27 cellular contexts compared by ENCODE assay signal in the genomic region with DNA sequence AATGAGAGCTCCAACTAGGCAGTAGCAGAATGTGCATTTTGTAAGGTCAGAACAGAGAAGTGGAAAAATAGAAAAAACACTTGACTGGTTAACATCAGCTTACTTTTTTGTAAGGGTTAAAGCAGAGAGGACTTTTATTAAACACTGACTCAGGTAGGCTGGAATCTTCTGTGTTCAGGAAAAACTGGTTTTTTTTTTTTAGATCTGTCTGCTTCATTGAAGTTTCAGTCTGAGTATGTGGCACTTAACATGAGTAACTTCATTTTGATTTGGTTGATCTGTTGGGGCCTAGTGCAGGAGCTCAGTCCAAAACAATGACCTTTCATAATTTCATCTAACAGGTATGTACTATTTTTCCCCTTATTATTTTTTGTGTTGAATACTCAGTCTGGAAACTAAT.
DNase-seq lines count a peak whose midpoint lies in the region; ATAC-seq and TF ChIP-seq lines count a peak whose summit lies in the region.
"Had no signal": no experiment of that assay in that cellular context is flagged by ENCODE, and none has a peak within 500 bp of the region (broad histone marks: within the 10 kb centered on the region; RNA-seq: fewer than 3 reads in every experiment).

No MANE protein-coding gene starts in this region.

- no peaks in the 10 kb centered on the region for H3K27me3 ChIP-seq in iPS-18a (ENCODE audit: control insufficient read depth, insufficient read depth, low read length)
- H3K27me3 ChIP-seq: adrenal gland, MG63 had no signal

- CTCF ChIA-PET in WTC11 (lab: Charles Lee) = no interaction called here

- H3K4me1 ChIP-seq in iPS-18a (ENCODE audit: control insufficient read depth, low read depth, low read length) = peaks cover 40% of the 10 kb centered on the region
- H3K4me1 ChIP-seq: adrenal gland, psoas muscle had no signal

- no peak for ATAC-seq in WTC11
- ATAC-seq in stimulated activated effector memory CD8-positive, alpha-beta T cell treated with anti-CD3 and anti-CD28 coated beads, Interleukin-12 subunit alpha, Interleukin-12 subunit beta, amount 100 ng/mL, for 72 hours = no peak
- no peak for ATAC-seq in HG03175 (IDR thresholded peaks at IDR 0.05; ENCODE audit: unreplicated experiment)
- no peak for ATAC-seq in HG03095 (IDR thresholded peaks at IDR 0.05; ENCODE audit: unreplicated experiment)
- ATAC-seq: CD8-positive, alpha-beta T cell; left ventricle myocardium superior; psoas muscle; stimulated activated naive B cell treated with anti-CD40 and anti-IgM and Interleukin-4, amounts not matched to agents 10 μg/mL and 1 μg/mL and 100 μg/mL, for 72 hours had no signal

- peak overlapping the region; percentile 88 for H3K27ac Mint-ChIP-seq in WTC11
- H3K27ac Mint-ChIP-seq in stimulated activated effector memory CD8-positive, alpha-beta T cell treated with anti-CD3 and anti-CD28 coated beads, Interleukin-12 subunit alpha, Interleukin-12 subunit beta, amount 100 ng/mL, for 72 hours = peak overlapping the region; percentile 32
- H3K27ac Mint-ChIP-seq: CD8-positive, alpha-beta T cell; HFFc6; stimulated activated naive B cell treated with anti-CD40 and anti-IgM and Interleukin-4, amounts not matched to agents 10 μg/mL and 1 μg/mL and 100 μg/mL, for 72 hours had no signal

- H3K9me3 Mint-ChIP-seq in WTC11 = peaks cover 7% of the 10 kb centered on the region
- H3K9me3 Mint-ChIP-seq in stimulated activated effector memory CD8-positive, alpha-beta T cell treated with anti-CD3 and anti-CD28 coated beads, Interleukin-12 subunit alpha, Interleukin-12 subunit beta, amount 100 ng/mL, for 72 hours = no peaks in the 10 kb centered on the region
- H3K9me3 Mint-ChIP-seq: CD8-positive, alpha-beta T cell; HFFc6; stimulated activated naive B cell treated with anti-CD40 and anti-IgM and Interleukin-4, amounts not matched to agents 10 μg/mL and 1 μg/mL and 100 μg/mL, for 72 hours had no signal

- H3K27me3 Mint-ChIP-seq in WTC11 (ENCODE audit: low read depth) = no peaks in the 10 kb centered on the region

- no peaks in the 10 kb centered on the region for H3K36me3 ChIP-seq in iPS-18a (ENCODE audit: control insufficient read depth, low read depth, low read length)
- H3K36me3 ChIP-seq: adrenal gland, MG63, thoracic aorta had no signal

- no peak for TF ChIP-seq CTCF in WTC11 (IDR thresholded peaks at IDR 0.05)

- H3K9me3 ChIP-seq in iPS-18a (ENCODE audit: control insufficient read depth, low read depth, low read length) = no peaks in the 10 kb centered on the region
- H3K9me3 ChIP-seq: adrenal gland, MG63, psoas muscle, SK-N-SH, thoracic aorta had no signal

- peak overlapping the region; percentile 40 for H3K9ac ChIP-seq in iPS-18a (ENCODE audit: low read length)
- H3K9ac ChIP-seq: SK-N-SH had no signal

- POLR2A ChIA-PET in WTC11 (lab: Charles Lee) = no interaction called here

- peak overlapping the region; percentile 28 for H3K27ac ChIP-seq in iPS-18a (ENCODE audit: low read length)
- H3K27ac ChIP-seq: adrenal gland, HL-60, psoas muscle, thoracic aorta, VCaP had no signal

- DNase-seq in DMS79 treated with DMSO at 0.1 percent for 48 hours (lab: John Stamatoyannopoulos, UW) (peak; percentile 0), DMS79 (lab: John Stamatoyannopoulos, UW) (no peak), WTC11 (ENCODE audit: low spot score) (no peak), RKO (ENCODE audit: low spot score) (no peak)
- DNase-seq in stimulated activated effector memory CD8-positive, alpha-beta T cell treated with anti-CD3 and anti-CD28 coated beads, Interleukin-12 subunit alpha, Interleukin-12 subunit beta, amount 100 ng/mL, for 72 hours (ENCODE audit: low spot score in 2 of 2) = no peak
- DNase-seq: 8988T; activated effector memory CD4-positive, alpha-beta T cell treated with anti-CD3 and anti-CD28 coated beads, Interleukin-2, amount 50 U/mL, for 16 hours; adrenal gland; CD8-positive, alpha-beta T cell; cortex of kidney; DMS153; head of caudate nucleus; HFFc6; left ventricle myocardium superior; MG63; NCI-H1417 treated with DMSO at 0.1 percent for 48 hours; NCI-H2171 treated with DMSO at 0.1 percent for 48 hours; NCI-H526 treated with DMSO at 0.1 percent for 48 hours; psoas muscle; SK-N-SH; stimulated activated naive B cell treated with anti-CD40 and anti-IgM and Interleukin-4, amounts not matched to agents 10 μg/mL and 1 μg/mL and 100 μg/mL, for 72 hours had no signal

- H3K4me1 Mint-ChIP-seq in WTC11 = peaks cover 48% of the 10 kb centered on the region
- H3K4me1 Mint-ChIP-seq in stimulated activated effector memory CD8-positive, alpha-beta T cell treated with anti-CD3 and anti-CD28 coated beads, Interleukin-12 subunit alpha, Interleukin-12 subunit beta, amount 100 ng/mL, for 72 hours = no peaks in the 10 kb centered on the region
- H3K4me1 Mint-ChIP-seq: stimulated activated naive B cell treated with anti-CD40 and anti-IgM and Interleukin-4, amounts not matched to agents 10 μg/mL and 1 μg/mL and 100 μg/mL, for 72 hours had no signal

- no peak overlapping the region for H3K4me3 Mint-ChIP-seq in WTC11
- no peak overlapping the region for H3K4me3 Mint-ChIP-seq in stimulated activated effector memory CD8-positive, alpha-beta T cell treated with anti-CD3 and anti-CD28 coated beads, Interleukin-12 subunit alpha, Interleukin-12 subunit beta, amount 100 ng/mL, for 72 hours
- H3K4me3 Mint-ChIP-seq: CD8-positive, alpha-beta T cell; HFFc6; stimulated activated naive B cell treated with anti-CD40 and anti-IgM and Interleukin-4, amounts not matched to agents 10 μg/mL and 1 μg/mL and 100 μg/mL, for 72 hours had no signal

- no peak overlapping the region for H3K4me3 ChIP-seq in iPS-18a (ENCODE audit: low read length)
- H3K4me3 ChIP-seq: adrenal gland, MG63, psoas muscle, thoracic aorta had no signal

- H3K36me3 Mint-ChIP-seq in WTC11 = peaks cover 8% of the 10 kb centered on the region
- H3K36me3 Mint-ChIP-seq in stimulated activated effector memory CD8-positive, alpha-beta T cell treated with anti-CD3 and anti-CD28 coated beads, Interleukin-12 subunit alpha, Interleukin-12 subunit beta, amount 100 ng/mL, for 72 hours = no peaks in the 10 kb centered on the region
- H3K36me3 Mint-ChIP-seq: CD8-positive, alpha-beta T cell; stimulated activated naive B cell treated with anti-CD40 and anti-IgM and Interleukin-4, amounts not matched to agents 10 μg/mL and 1 μg/mL and 100 μg/mL, for 72 hours had no signal

TF ChIP-seq in WTC11, 78 proteins besides CTCF, POLR2A, EP300 and RAD21 (continues in another document):
- TF ChIP-seq NFATC4 (CRISPR knock-in tag; IDR thresholded peaks at IDR 0.05) = no peak
- TF ChIP-seq NR1H2 (CRISPR knock-in tag; IDR thresholded peaks at IDR 0.05) = no peak
- TF ChIP-seq, protein P1, sequence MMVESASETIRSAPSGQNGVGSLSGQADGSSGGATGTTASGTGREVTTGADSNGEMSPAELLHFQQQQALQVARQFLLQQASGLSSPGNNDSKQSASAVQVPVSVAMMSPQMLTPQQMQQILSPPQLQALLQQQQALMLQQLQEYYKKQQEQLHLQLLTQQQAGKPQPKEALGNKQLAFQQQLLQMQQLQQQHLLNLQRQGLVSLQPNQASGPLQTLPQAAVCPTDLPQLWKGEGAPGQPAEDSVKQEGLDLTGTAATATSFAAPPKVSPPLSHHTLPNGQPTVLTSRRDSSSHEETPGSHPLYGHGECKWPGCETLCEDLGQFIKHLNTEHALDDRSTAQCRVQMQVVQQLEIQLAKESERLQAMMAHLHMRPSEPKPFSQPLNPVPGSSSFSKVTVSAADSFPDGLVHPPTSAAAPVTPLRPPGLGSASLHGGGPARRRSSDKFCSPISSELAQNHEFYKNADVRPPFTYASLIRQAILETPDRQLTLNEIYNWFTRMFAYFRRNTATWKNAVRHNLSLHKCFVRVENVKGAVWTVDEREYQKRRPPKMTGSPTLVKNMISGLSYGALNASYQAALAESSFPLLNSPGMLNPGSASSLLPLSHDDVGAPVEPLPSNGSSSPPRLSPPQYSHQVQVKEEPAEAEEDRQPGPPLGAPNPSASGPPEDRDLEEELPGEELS (CRISPR knock-in tag; IDR thresholded peaks at IDR 0.05) = no peak
- no peak for TF ChIP-seq TCF7 (CRISPR knock-in tag; IDR thresholded peaks at IDR 0.05; ENCODE audit: low read depth)
- no peak for TF ChIP-seq CDX4 (CRISPR knock-in tag; IDR thresholded peaks at IDR 0.05; ENCODE audit: borderline replicate concordance)
- TF ChIP-seq, protein P2, sequence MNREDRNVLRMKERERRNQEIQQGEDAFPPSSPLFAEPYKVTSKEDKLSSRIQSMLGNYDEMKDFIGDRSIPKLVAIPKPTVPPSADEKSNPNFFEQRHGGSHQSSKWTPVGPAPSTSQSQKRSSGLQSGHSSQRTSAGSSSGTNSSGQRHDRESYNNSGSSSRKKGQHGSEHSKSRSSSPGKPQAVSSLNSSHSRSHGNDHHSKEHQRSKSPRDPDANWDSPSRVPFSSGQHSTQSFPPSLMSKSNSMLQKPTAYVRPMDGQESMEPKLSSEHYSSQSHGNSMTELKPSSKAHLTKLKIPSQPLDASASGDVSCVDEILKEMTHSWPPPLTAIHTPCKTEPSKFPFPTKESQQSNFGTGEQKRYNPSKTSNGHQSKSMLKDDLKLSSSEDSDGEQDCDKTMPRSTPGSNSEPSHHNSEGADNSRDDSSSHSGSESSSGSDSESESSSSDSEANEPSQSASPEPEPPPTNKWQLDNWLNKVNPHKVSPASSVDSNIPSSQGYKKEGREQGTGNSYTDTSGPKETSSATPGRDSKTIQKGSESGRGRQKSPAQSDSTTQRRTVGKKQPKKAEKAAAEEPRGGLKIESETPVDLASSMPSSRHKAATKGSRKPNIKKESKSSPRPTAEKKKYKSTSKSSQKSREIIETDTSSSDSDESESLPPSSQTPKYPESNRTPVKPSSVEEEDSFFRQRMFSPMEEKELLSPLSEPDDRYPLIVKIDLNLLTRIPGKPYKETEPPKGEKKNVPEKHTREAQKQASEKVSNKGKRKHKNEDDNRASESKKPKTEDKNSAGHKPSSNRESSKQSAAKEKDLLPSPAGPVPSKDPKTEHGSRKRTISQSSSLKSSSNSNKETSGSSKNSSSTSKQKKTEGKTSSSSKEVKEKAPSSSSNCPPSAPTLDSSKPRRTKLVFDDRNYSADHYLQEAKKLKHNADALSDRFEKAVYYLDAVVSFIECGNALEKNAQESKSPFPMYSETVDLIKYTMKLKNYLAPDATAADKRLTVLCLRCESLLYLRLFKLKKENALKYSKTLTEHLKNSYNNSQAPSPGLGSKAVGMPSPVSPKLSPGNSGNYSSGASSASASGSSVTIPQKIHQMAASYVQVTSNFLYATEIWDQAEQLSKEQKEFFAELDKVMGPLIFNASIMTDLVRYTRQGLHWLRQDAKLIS (CRISPR knock-in tag; IDR thresholded peaks at IDR 0.05; ENCODE audit: borderline replicate concordance) = no peak
